ENCODE assay signal across 7 cellular contexts in genomic region chr12:56645201-56645716, GRCh38. TPM values are rescaled to one million over a fixed set of nuclear protein-coding genes. Genes with fewer than 3 reads are reported as not detected.
DNase-seq lines count a peak whose midpoint lies in the region; ATAC-seq and TF ChIP-seq lines count a peak whose summit lies in the region.

No MANE protein-coding gene starts in this region.

- no peaks in the 10 kb centered on the region for H3K9me3 Mint-ChIP-seq in GM23338
- no peaks in the 10 kb centered on the region for H3K9me3 Mint-ChIP-seq in natural killer cell treated with Interleukin-12 subunit alpha and Interleukin-12 subunit beta and Interleukin-15 and Interleukin-18, amount 100 ng/mL, for 72 hours

- peak overlapping the region; percentile 99 for H3K27ac Mint-ChIP-seq in GM23338
- H3K27ac Mint-ChIP-seq in natural killer cell treated with Interleukin-12 subunit alpha and Interleukin-12 subunit beta and Interleukin-15 and Interleukin-18, amount 100 ng/mL, for 72 hours = peak overlapping the region; percentile 82 to 96

- peak; percentile 6 for ATAC-seq in GM23338
- ATAC-seq in natural killer cell treated with Interleukin-12 subunit alpha and Interleukin-12 subunit beta and Interleukin-15 and Interleukin-18, amount 100 ng/mL, for 72 hours = no peak
- no peak for ATAC-seq in HG02610 (IDR thresholded peaks at IDR 0.05; ENCODE audit: unreplicated experiment)
- no peak for ATAC-seq in HG03135 (IDR thresholded peaks at IDR 0.05; ENCODE audit: unreplicated experiment)
- ATAC-seq in GM21447 (IDR thresholded peaks at IDR 0.05; ENCODE audit: unreplicated experiment) = no peak

- no peak overlapping the region for H2AFZ ChIP-seq in GM23338

- H3K4me3 ChIP-seq in GM23338 = peak overlapping the region; percentile 66
- peak overlapping the region; percentile 67 for H3K4me3 ChIP-seq in SJSA1
- peak overlapping the region; percentile 86 to 99 for H3K4me3 ChIP-seq in esophagus (ENCODE audit: low read depth in 1 of 2, low read length in 2 of 2)

- H4K20me1 ChIP-seq in GM23338 (replicated peaks; ENCODE audit: insufficient read depth) = peaks cover 24% of the 10 kb centered on the region

- H3K9me3 ChIP-seq in SJSA1 (replicated peaks) (peaks cover 3% of the 10 kb centered on the region; the same call in 1 of the 2 replicates), esophagus (ENCODE audit: control insufficient read depth in 2 of 2, insufficient read depth in 1 of 2, low read depth in 1 of 2, low read length in 1 of 2) (no peaks in the 10 kb centered on the region)

- peaks cover 33% of the 10 kb centered on the region for H3F3A ChIP-seq in GM23338 (replicated peaks; ENCODE audit: low read depth)

- peak overlapping the region; percentile 99 for H3K4me3 Mint-ChIP-seq in GM23338
- peak overlapping the region; percentile 88 for H3K4me3 Mint-ChIP-seq in natural killer cell treated with Interleukin-12 subunit alpha and Interleukin-12 subunit beta and Interleukin-15 and Interleukin-18, amount 100 ng/mL, for 72 hours

- TF ChIP-seq CTCF in GM23338 (conservative IDR thresholded peaks at IDR 0.05; ENCODE audit: low read depth in 2 of 2) = no peak

- peaks cover 12% of the 10 kb centered on the region for H3K27me3 Mint-ChIP-seq in GM23338 (ENCODE audit: insufficient read depth, low read depth, poor library complexity)
- no peaks in the 10 kb centered on the region for H3K27me3 Mint-ChIP-seq in natural killer cell treated with Interleukin-12 subunit alpha and Interleukin-12 subunit beta and Interleukin-15 and Interleukin-18, amount 100 ng/mL, for 72 hours

- 0% methylated on average over 29 of the region's 29 CpGs for WGBS in esophagus, 2 donors

- peaks cover 53% of the 10 kb centered on the region for H3K36me3 Mint-ChIP-seq in GM23338 (ENCODE audit: low read depth)
- peaks cover 37% of the 10 kb centered on the region for H3K36me3 Mint-ChIP-seq in natural killer cell treated with Interleukin-12 subunit alpha and Interleukin-12 subunit beta and Interleukin-15 and Interleukin-18, amount 100 ng/mL, for 72 hours

- H3K4me1 ChIP-seq in GM23338 (ENCODE audit: insufficient read depth) (0 out of 2 replicates have a peak, but pooled peaks cover 6% of the 10 kb centered on the region), SJSA1 (replicated peaks) (peaks cover 7% of the 10 kb centered on the region; the same call in 1 of the 2 replicates), esophagus (ENCODE audit: control insufficient read depth in 2 of 2, insufficient read depth in 2 of 2, low read length in 1 of 2) (no peaks in the 10 kb centered on the region)

- peak overlapping the region; percentile 78 for H3K4me2 ChIP-seq in GM23338

- H3K27me3 ChIP-seq in GM23338 (ENCODE audit: insufficient read depth) (no peaks in the 10 kb centered on the region), SJSA1 (replicated peaks) (no peaks in the 10 kb centered on the region), esophagus (ENCODE audit: control insufficient read depth in 1 of 2, insufficient read depth in 2 of 2, low read length in 2 of 2) (no peaks in the 10 kb centered on the region)

- H3K9me2 ChIP-seq in GM23338 (ENCODE audit: insufficient read depth) = no peaks in the 10 kb centered on the region

- H3K27ac ChIP-seq in GM23338 (ENCODE audit: low read depth) (peak overlapping the region; percentile 21; the same call in 1 of the 2 replicates), SJSA1 (peak overlapping the region; percentile 6; the same call in 1 of the 2 replicates), esophagus (ENCODE audit: low read depth in 2 of 2, low read length in 1 of 2) (peak overlapping the region; percentile 85 to 97)

- peaks cover 20% of the 10 kb centered on the region for H3K4me1 Mint-ChIP-seq in GM23338
- H3K4me1 Mint-ChIP-seq in natural killer cell treated with Interleukin-12 subunit alpha and Interleukin-12 subunit beta and Interleukin-15 and Interleukin-18, amount 100 ng/mL, for 72 hours (ENCODE audit: low read depth in 2 of 2) = peaks cover 29 to 37% of the 10 kb centered on the region in 2 donors

- peaks cover 42% of the 10 kb centered on the region for H3K79me2 ChIP-seq in GM23338 (replicated peaks; ENCODE audit: insufficient read depth)

- peak; percentile 42 for DNase-seq in GM23338 (ENCODE audit: low spot score)
- no peak for DNase-seq in SJSA1 (ENCODE audit: low read depth in 1 of 2, low spot score in 2 of 2)
- no peak for DNase-seq in natural killer cell treated with Interleukin-12 subunit alpha and Interleukin-12 subunit beta and Interleukin-15 and Interleukin-18, amount 100 ng/mL, for 72 hours (ENCODE audit: low spot score)

- H3K36me3 ChIP-seq in GM23338 (ENCODE audit: insufficient read depth) = peaks cover 44% of the 10 kb centered on the region
- H3K36me3 ChIP-seq in SJSA1 = peaks cover 48% of the 10 kb centered on the region
- peaks cover 8 to 16% of the 10 kb centered on the region in 2 donors for H3K36me3 ChIP-seq in esophagus (ENCODE audit: control insufficient read depth in 2 of 2, insufficient read depth in 2 of 2, low read length in 1 of 2)

TF ChIP-seq in GM23338, 12 proteins besides CTCF, POLR2A, EP300 and RAD21 (continues in another document):
- TF ChIP-seq CREB1 (CRISPR knock-in tag; IDR thresholded peaks at IDR 0.05; ENCODE audit: low read depth) = peak; percentile 42

RNA-seq across cellular contexts. Expression of gene ATP5F1B, which starts 0.5 kb away (rescaled TPM):
- total RNA-seq in GM23338 (2014; rRNA removed; shearing (Covaris generic)) = 706 and 763 TPM in 2 replicates
- polyA plus RNA-seq in GM23338 (2016; fragmentation: Nextera tagmentation; extraction: Ambion mirVana) (956 and 1,001 TPM in 2 replicates), esophagus (100 to 1,000 TPM; 222 to 636 TPM)
- 382 and 483 TPM in 2 replicates for total RNA-seq in SJSA1 (2014; rRNA removed; shearing (Covaris generic))
- 100 to 1,000 TPM; 663 to 739 TPM for total RNA-seq in natural killer cell treated with Interleukin-12 subunit alpha and Interleukin-12 subunit beta and Interleukin-15 and Interleukin-18, amount 100 ng/mL, for 72 hours

RNA-seq across cellular contexts. Expression of gene BAZ2A, which starts 15.1 kb away (rescaled TPM):
- 89.6 and 109 TPM in 2 replicates for total RNA-seq in GM23338 (2014; rRNA removed; shearing (Covaris generic))
- polyA plus RNA-seq in GM23338 (2016; fragmentation: Nextera tagmentation; extraction: Ambion mirVana) (111 and 130 TPM in 2 replicates), esophagus (10 to 100 TPM; 16.4 to 47.5 TPM)
- total RNA-seq in SJSA1 (2014; rRNA removed; shearing (Covaris generic)) = 13.7 and 15.2 TPM in 2 replicates
- total RNA-seq in natural killer cell treated with Interleukin-12 subunit alpha and Interleukin-12 subunit beta and Interleukin-15 and Interleukin-18, amount 100 ng/mL, for 72 hours = 100 to 1,000 TPM; 140 to 153 TPM

RNA-seq across cellular contexts. Expression of gene PTGES3, which starts 42.8 kb away (rescaled TPM):
- 334 and 453 TPM in 2 replicates for total RNA-seq in GM23338 (2014; rRNA removed; shearing (Covaris generic))
- 391 and 442 TPM in 2 replicates for polyA plus RNA-seq in GM23338 (2016; fragmentation: Nextera tagmentation; extraction: Ambion mirVana)
- total RNA-seq in SJSA1 (2014; rRNA removed; shearing (Covaris generic)) = 84.7 and 112 TPM in 2 replicates
- 100 to 1,000 TPM in 1 of 2 donors, 10 to 100 TPM in 1; 65.7 to 123 TPM for polyA plus RNA-seq in esophagus
- total RNA-seq in natural killer cell treated with Interleukin-12 subunit alpha and Interleukin-12 subunit beta and Interleukin-15 and Interleukin-18, amount 100 ng/mL, for 72 hours = 100 to 1,000 TPM; 201 to 270 TPM

Comparison
In these comparisons a context has a peak if more than half of its experiments do, and no peak if none do; other contexts are left out.
1. H3K27ac ChIP-seq: peak in every context shown above with its lines; median percentile 91 in esophagus; 21 in GM23338; 6 in SJSA1.